Comparison of ENCODE assay signal across 8 cellular contexts in the genomic region with DNA sequence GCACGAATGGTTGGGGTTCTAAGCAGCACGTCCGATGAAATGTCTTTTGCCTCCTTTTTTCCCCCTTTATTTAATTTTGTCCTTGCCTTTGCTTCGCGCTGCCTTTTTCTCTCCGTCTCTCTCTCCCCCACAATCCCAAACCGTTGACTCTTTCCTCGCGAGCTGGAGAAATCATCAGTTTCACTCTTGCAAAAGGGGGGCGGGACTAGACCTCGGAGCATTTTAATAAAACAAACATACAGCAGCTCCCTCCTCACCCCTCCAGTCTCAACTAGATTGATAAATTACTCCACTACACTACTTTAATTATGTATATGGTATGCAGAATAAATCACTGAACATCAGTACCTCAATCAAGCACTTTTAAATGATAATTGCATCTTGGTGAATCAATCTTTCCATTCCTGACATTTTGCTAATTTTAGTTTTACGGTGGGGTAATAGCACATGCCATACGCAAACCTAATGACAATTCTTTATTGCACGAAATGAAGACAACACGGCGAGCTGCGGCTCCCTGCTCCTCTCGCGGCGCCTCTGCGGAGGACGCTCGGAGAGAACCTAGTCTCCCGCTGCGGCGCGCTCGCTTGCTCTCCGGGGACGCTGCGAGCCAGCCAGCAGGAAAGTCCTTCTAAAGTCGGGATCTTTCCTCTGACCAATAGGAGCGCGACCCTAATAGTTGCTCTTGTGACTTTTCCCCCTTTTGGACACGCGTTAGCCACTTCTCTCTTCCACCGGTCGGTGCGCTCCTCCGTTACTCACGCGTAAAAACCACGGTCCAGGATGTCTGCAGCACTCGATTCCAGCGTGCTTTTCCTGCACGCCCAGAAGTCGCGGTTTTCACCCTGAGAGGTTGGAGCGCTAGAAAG. TPM values are rescaled to one million over a fixed set of nuclear protein-coding genes. Genes with fewer than 3 reads are reported as not detected.
A peak's percentile ranks its signal among the peaks of the same experiment; 100 is the strongest.
DNase-seq lines count a peak whose midpoint lies in the region; ATAC-seq lines count a peak whose summit lies in the region.

No MANE protein-coding gene starts in this region.

- peaks cover 52% of the 10 kb centered on the region for H3K27me3 Mint-ChIP-seq in activated T-cell treated with anti-CD3 and anti-CD28 coated beads, Interleukin-2, amount 50 U/mL, for 4 hours (ENCODE audit: low read depth)

- intact Hi-C loops in cardiac septum (cut with DNase I): loop anchor here (2.0 to 10.0 kb wide), 4 partner anchors 57 to 1051 kb away; no protein-coding TSS in a partner anchor

- peak overlapping the region; percentile 86 for H3K4me3 Mint-ChIP-seq in activated T-cell treated with anti-CD3 and anti-CD28 coated beads, Interleukin-2, amount 50 U/mL, for 4 hours

- no peak for DNase-seq in activated T-cell treated with anti-CD3 and anti-CD28 coated beads, Interleukin-2, amount 50 U/mL, for 4 hours
- DNase-seq in activated T-cell treated with anti-CD3 and anti-CD28 coated beads for 4 hours (no peak), NCI-H82 treated with DMSO at 0.1 percent for 48 hours (lab: John Stamatoyannopoulos, UW; ENCODE audit: unreplicated experiment) (peak; percentile 25), amniotic stem cell (lab: John Stamatoyannopoulos, UW) (peak; percentile 78), cardiac septum (ENCODE audit: low spot score) (peak; percentile 89), occipital lobe (lab: John Stamatoyannopoulos, UW) (peak; percentile 66)

- H3K4me1 Mint-ChIP-seq in activated T-cell treated with anti-CD3 and anti-CD28 coated beads, Interleukin-2, amount 50 U/mL, for 4 hours (ENCODE audit: low read depth): peaks cover 19% of the 10 kb centered on the region

- H3K36me3 Mint-ChIP-seq in activated T-cell treated with anti-CD3 and anti-CD28 coated beads, Interleukin-2, amount 50 U/mL, for 4 hours (ENCODE audit: insufficient read depth): no peaks in the 10 kb centered on the region

- ATAC-seq in activated T-cell treated with anti-CD3 and anti-CD28 coated beads, Interleukin-2, amount 50 U/mL, for 4 hours: peak; percentile 27 to 30
- ATAC-seq in HG02885 (IDR thresholded peaks at IDR 0.05; ENCODE audit: poor library complexity, unreplicated experiment): peak; percentile 25
- no peak for ATAC-seq in HG02840 (IDR thresholded peaks at IDR 0.05; ENCODE audit: low FRiP score, unreplicated experiment)

- no peaks in the 10 kb centered on the region for H3K9me3 Mint-ChIP-seq in activated T-cell treated with anti-CD3 and anti-CD28 coated beads, Interleukin-2, amount 50 U/mL, for 4 hours

RNA-seq across cellular contexts. Expression of gene MEF2C, which starts 0.8 kb away (rescaled TPM):
- 1 to 10 TPM in 2 of 3 donors, under 1 TPM in 1; 0.76 to 3.1 (median 1.4) TPM for total RNA-seq in activated T-cell treated with anti-CD3 and anti-CD28 coated beads, Interleukin-2, amount 50 U/mL, for 4 hours
- total RNA-seq in cardiac septum: 64.6 TPM
- total RNA-seq in occipital lobe: 2,088 TPM

Comparison
In these comparisons a context has a peak if more than half of its experiments do, and no peak if none do; other contexts are left out.
1. DNase-seq: peak in NCI-H82 treated with DMSO at 0.1 percent for 48 hours (single experiment), amniotic stem cell (single experiment), cardiac septum (single experiment) and occipital lobe (single experiment); none in activated T-cell treated with anti-CD3 and anti-CD28 coated beads, Interleukin-2, amount 50 U/mL, for 4 hours (single experiment) and activated T-cell treated with anti-CD3 and anti-CD28 coated beads for 4 hours (single experiment).
2. RNA of gene MEF2C, which starts 0.8 kb away (total RNA-seq): 2,088 TPM in occipital lobe (single experiment); 64.6 TPM in cardiac septum (single experiment) and 0.76 to 3.1 TPM in activated T-cell treated with anti-CD3 and anti-CD28 coated beads, Interleukin-2, amount 50 U/mL, for 4 hours; every median in the first group is over 10 times any median in the second.